Comparison of ENCODE assay signal across 2 cellular contexts in the genomic region with DNA sequence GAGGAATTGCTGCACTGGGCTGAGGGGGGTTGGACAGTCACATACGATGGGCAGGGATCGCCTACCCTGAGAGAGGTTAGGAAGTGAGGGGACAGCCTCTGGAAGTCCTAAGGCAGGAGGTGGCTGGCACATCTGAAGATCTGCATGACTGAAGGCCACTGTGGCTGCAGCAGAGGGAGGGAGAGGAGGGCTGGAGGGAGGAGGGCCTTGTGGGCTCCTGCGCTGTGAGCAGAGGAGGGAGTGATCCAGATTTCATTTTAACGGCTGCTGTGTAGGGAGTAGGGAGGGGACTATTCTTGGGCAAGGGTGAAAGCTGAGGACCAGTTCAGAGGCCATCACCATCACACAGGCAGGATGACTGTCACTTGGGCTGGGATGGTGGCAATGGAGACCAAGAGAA.
TF ChIP-seq lines count a peak whose summit lies in the region.

No MANE protein-coding gene starts in this region.

TF ChIP-seq in HEK293, 187 proteins besides CTCF, POLR2A, EP300 and RAD21:
- TF ChIP-seq WT1 (tag by site-specific recombination; IDR thresholded peaks at IDR 0.05) (0 out of 2 replicates have a peak, but pooled peaks have one; percentile 28), ZNF2 (tag by site-specific recombination; IDR thresholded peaks at IDR 0.05) (no peak), ZNF341 (tag by site-specific recombination; IDR thresholded peaks at IDR 0.05; ENCODE audit: low read depth) (peak; percentile 51)

TF ChIP-seq in K562, 482 proteins besides CTCF, POLR2A, EP300 and RAD21:
- no peak for TF ChIP-seq MEIS2 (IDR thresholded peaks at IDR 0.05; ENCODE audit: partially characterized antibody)
- TF ChIP-seq CTBP1 (IDR thresholded peaks at IDR 0.05; ENCODE audit: borderline replicate concordance), result no peak
- no peak for TF ChIP-seq ZNF707 (CRISPR knock-in tag; conservative IDR thresholded peaks at IDR 0.05)
- no peak for TF ChIP-seq GATAD2B (IDR thresholded peaks at IDR 0.05; ENCODE audit: borderline replicate concordance)
